Comparison of ENCODE assay signal across 10 cellular contexts in genomic region chr9:124256517-124257069, GRCh38. TPM values are rescaled to one million over a fixed set of nuclear protein-coding genes. Genes with fewer than 3 reads are reported as not detected.
A peak's percentile ranks its signal among the peaks of the same experiment; 100 is the strongest.
DNase-seq lines count a peak whose midpoint lies in the region; ATAC-seq and TF ChIP-seq lines count a peak whose summit lies in the region.
"Had no signal": no experiment of that assay in that cellular context is flagged by ENCODE, and none has a peak within 500 bp of the region (broad histone marks: within the 10 kb centered on the region; RNA-seq: fewer than 3 reads in every experiment).

No MANE protein-coding gene starts in this region.

- peak overlapping the region; percentile 75 for H3K27ac Mint-ChIP-seq in type B pancreatic cell

- no peaks in the 10 kb centered on the region for H3K9me3 Mint-ChIP-seq in type B pancreatic cell

- no peaks in the 10 kb centered on the region for H3K27me3 ChIP-seq in left ventricle myocardium inferior (ENCODE audit: low read depth)
- no peaks in the 10 kb centered on the region for H3K27me3 ChIP-seq in SJCRH30

- TF ChIP-seq CTCF in left ventricle myocardium inferior (IDR thresholded peaks at IDR 0.05; ENCODE audit: borderline replicate concordance) (no peak), fibroblast of the aortic adventitia (IDR thresholded peaks at IDR 0.05; ENCODE audit: insufficient read depth, low read length) (no peak), type B pancreatic cell (conservative IDR thresholded peaks at IDR 0.05) (no peak)

- DNase-seq in Right ventricle myocardium superior (peak; percentile 20), left ventricle myocardium inferior (no peak), SJCRH30 (peak; percentile 76 to 79), fibroblast of the aortic adventitia (ENCODE audit: low read depth) (peak; percentile 78), type B pancreatic cell (ENCODE audit: extremely low spot score, unreplicated experiment) (no peak), NK-92 (lab: John Stamatoyannopoulos, UW; ENCODE audit: unreplicated experiment) (no peak)
- DNase-seq: SHP77 treated with DMSO at 0.1 percent for 48 hours had no signal

- intact Hi-C loops in Right ventricle myocardium superior (cut with DNase I): no loop called here
- intact Hi-C loops in left ventricle myocardium inferior (cut with micrococcal nuclease): no loop called here

- H3K27ac ChIP-seq in left ventricle myocardium inferior (replicated peaks) (no peak overlapping the region), SJCRH30 (peak overlapping the region; percentile 4; the same call in 1 of the 2 replicates)

- no peaks in the 10 kb centered on the region for H3K9me3 ChIP-seq in left ventricle myocardium inferior (replicated peaks)
- no peaks in the 10 kb centered on the region for H3K9me3 ChIP-seq in SJCRH30 (replicated peaks)

- H3K27me3 Mint-ChIP-seq in type B pancreatic cell: peaks cover 41% of the 10 kb centered on the region

- H3K4me1 Mint-ChIP-seq in type B pancreatic cell (ENCODE audit: unreplicated experiment): peaks cover 35% of the 10 kb centered on the region

- H3K36me3 Mint-ChIP-seq in type B pancreatic cell: no peaks in the 10 kb centered on the region

- no peak for ATAC-seq in Right ventricle myocardium superior (ENCODE audit: poor library complexity)
- no peak for ATAC-seq in GM21619 (IDR thresholded peaks at IDR 0.05; ENCODE audit: unreplicated experiment)
- no peak for ATAC-seq in GM21825 (IDR thresholded peaks at IDR 0.05; ENCODE audit: unreplicated experiment)
- ATAC-seq: GM12878 had no signal

- H3K36me3 ChIP-seq in left ventricle myocardium inferior (no peaks in the 10 kb centered on the region), SJCRH30 (no peaks in the 10 kb centered on the region)

- peak overlapping the region; percentile 93 for H3K4me3 Mint-ChIP-seq in type B pancreatic cell

- H3K4me1 ChIP-seq in left ventricle myocardium inferior (peaks cover 36% of the 10 kb centered on the region), SJCRH30 (peaks cover 23% of the 10 kb centered on the region)

- H3K4me3 ChIP-seq in left ventricle myocardium inferior (no peak overlapping the region), SJCRH30 (no peak overlapping the region), fibroblast of the aortic adventitia (ENCODE audit: low read depth, low read length) (no peak overlapping the region)

RNA-seq across cellular contexts. Expression of gene NEK6, which starts 1.2 kb away (rescaled TPM):
- 10.3 TPM for total RNA-seq in Right ventricle myocardium superior
- 8.7 TPM for total RNA-seq in left ventricle myocardium inferior
- total RNA-seq in SJCRH30 (2014; rRNA removed; shearing (Covaris generic)): 26.1 and 28.4 TPM in 2 replicates
- total RNA-seq in fibroblast of the aortic adventitia (ENCODE audit: low replicate concordance): 44.7 and 64.3 TPM in 2 replicates
- 4.6 and 19.3 TPM in 2 replicates for total RNA-seq in type B pancreatic cell (ENCODE audit: low replicate concordance)

Comparison
In these comparisons a context has a peak if more than half of its experiments do, and no peak if none do; other contexts are left out.
1. DNase-seq: peak in Right ventricle myocardium superior (single experiment), SJCRH30 (2 of 2) and fibroblast of the aortic adventitia (single experiment); none in left ventricle myocardium inferior (single experiment), type B pancreatic cell (single experiment) and NK-92 (single experiment).